Comparison of ENCODE assay signal across 14 cellular contexts in the genomic region with DNA sequence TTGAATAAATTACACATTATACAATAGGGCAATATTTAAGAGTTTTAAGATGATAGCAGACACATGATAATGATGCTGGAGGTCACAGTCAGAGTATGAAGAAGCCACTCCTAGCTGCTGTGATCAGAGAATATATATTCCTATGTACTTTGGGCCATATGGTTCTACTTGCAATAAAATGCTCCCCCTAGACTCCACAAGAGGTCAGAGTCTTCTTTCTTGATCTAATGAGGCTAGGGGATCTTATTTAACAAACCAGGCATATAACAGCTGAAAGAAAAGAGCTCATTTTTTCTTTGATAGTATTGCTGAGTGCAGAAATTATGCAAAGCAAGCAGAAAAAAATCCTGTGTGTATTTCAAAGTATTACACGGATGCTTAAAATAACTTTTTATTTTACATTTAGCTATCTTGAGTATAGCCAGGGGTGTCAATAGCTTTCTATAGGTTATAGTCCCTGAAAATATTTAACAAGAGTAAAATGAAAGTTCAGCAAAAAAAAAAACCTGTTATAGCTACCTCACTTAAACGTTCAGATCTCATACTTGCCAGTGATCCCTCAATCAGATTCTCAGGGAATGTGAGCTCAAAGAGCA.
DNase-seq lines count a peak whose midpoint lies in the region; ATAC-seq, FAIRE-seq and TF ChIP-seq lines count a peak whose summit lies in the region.
"Had no signal": no experiment of that assay in that cellular context is flagged by ENCODE, and none has a peak within 500 bp of the region (broad histone marks: within the 10 kb centered on the region; RNA-seq: fewer than 3 reads in every experiment).

No MANE protein-coding gene starts in this region.

- H3K27ac ChIP-seq in pancreas, result no peak overlapping the region
- no peak overlapping the region for H3K27ac ChIP-seq in right atrium auricular region

- peaks cover 11% of the 10 kb centered on the region for H3K9me3 Mint-ChIP-seq in activated T-helper 2 cell treated with anti-CD3 and anti-CD28 coated beads, Interferon-gamma antibody, Interleukin-2, Interleukin-4, amounts not matched to agents 10 μg/mL and 5 μg/mL and 100 μg/mL, durations not matched to agents 14 hours and 24 hours and 36 hours
- peaks cover 10% of the 10 kb centered on the region for H3K9me3 Mint-ChIP-seq in natural killer cell treated with Interleukin-12 subunit alpha and Interleukin-12 subunit beta and Interleukin-15 and Interleukin-18, amount 100 ng/mL, for 72 hours

- no peaks in the 10 kb centered on the region for H3K27me3 Mint-ChIP-seq in activated T-helper 2 cell treated with anti-CD3 and anti-CD28 coated beads, Interferon-gamma antibody, Interleukin-2, Interleukin-4, amounts not matched to agents 10 μg/mL and 5 μg/mL and 100 μg/mL, durations not matched to agents 14 hours and 24 hours and 36 hours (ENCODE audit: low read depth)
- no peaks in the 10 kb centered on the region for H3K27me3 Mint-ChIP-seq in natural killer cell treated with Interleukin-12 subunit alpha and Interleukin-12 subunit beta and Interleukin-15 and Interleukin-18, amount 100 ng/mL, for 72 hours
- H3K27me3 Mint-ChIP-seq: central memory CD8-positive, alpha-beta T cell; naive B cell had no signal

- ATAC-seq in pancreas, result peak in 3 of 4 donors; percentile 51 to 76 (median 51)
- no peak for ATAC-seq in natural killer cell treated with Interleukin-12 subunit alpha and Interleukin-12 subunit beta and Interleukin-15 and Interleukin-18, amount 100 ng/mL, for 72 hours

- no peaks in the 10 kb centered on the region for H3K4me1 ChIP-seq in pancreas
- H3K4me1 ChIP-seq in right atrium auricular region, result no peaks in the 10 kb centered on the region

- no peaks in the 10 kb centered on the region for H3K4me1 Mint-ChIP-seq in activated T-helper 2 cell treated with anti-CD3 and anti-CD28 coated beads, Interferon-gamma antibody, Interleukin-2, Interleukin-4, amounts not matched to agents 10 μg/mL and 5 μg/mL and 100 μg/mL, durations not matched to agents 14 hours and 24 hours and 36 hours (ENCODE audit: low read depth)
- H3K4me1 Mint-ChIP-seq in natural killer cell treated with Interleukin-12 subunit alpha and Interleukin-12 subunit beta and Interleukin-15 and Interleukin-18, amount 100 ng/mL, for 72 hours (ENCODE audit: low read depth in 2 of 2), result no peaks in the 10 kb centered on the region
- H3K4me1 Mint-ChIP-seq: central memory CD8-positive, alpha-beta T cell; naive B cell had no signal

- H3K27me3 ChIP-seq in bronchial epithelial cell (ENCODE audit: control insufficient read depth, insufficient read depth, low read length), result no peaks in the 10 kb centered on the region
- H3K27me3 ChIP-seq in pancreas, result no peaks in the 10 kb centered on the region
- H3K27me3 ChIP-seq in right atrium auricular region, result no peaks in the 10 kb centered on the region

- no peak overlapping the region for H3K4me3 ChIP-seq in bronchial epithelial cell (ENCODE audit: low read depth, low read length)
- no peak overlapping the region for H3K4me3 ChIP-seq in pancreas
- no peak overlapping the region for H3K4me3 ChIP-seq in right atrium auricular region

- H3K36me3 ChIP-seq in bronchial epithelial cell (ENCODE audit: control insufficient read depth, insufficient read depth, low read length) (no peaks in the 10 kb centered on the region), pancreas (no peaks in the 10 kb centered on the region), right atrium auricular region (no peaks in the 10 kb centered on the region)

- no peak overlapping the region for H3K4me3 Mint-ChIP-seq in activated T-helper 2 cell treated with anti-CD3 and anti-CD28 coated beads, Interferon-gamma antibody, Interleukin-2, Interleukin-4, amounts not matched to agents 10 μg/mL and 5 μg/mL and 100 μg/mL, durations not matched to agents 14 hours and 24 hours and 36 hours (ENCODE audit: low read depth)
- H3K4me3 Mint-ChIP-seq in natural killer cell treated with Interleukin-12 subunit alpha and Interleukin-12 subunit beta and Interleukin-15 and Interleukin-18, amount 100 ng/mL, for 72 hours, result no peak overlapping the region
- H3K4me3 Mint-ChIP-seq: central memory CD8-positive, alpha-beta T cell; naive B cell had no signal

- H3K27ac Mint-ChIP-seq in activated T-helper 2 cell treated with anti-CD3 and anti-CD28 coated beads, Interferon-gamma antibody, Interleukin-2, Interleukin-4, amounts not matched to agents 10 μg/mL and 5 μg/mL and 100 μg/mL, durations not matched to agents 14 hours and 24 hours and 36 hours, result no peak overlapping the region
- H3K27ac Mint-ChIP-seq in natural killer cell treated with Interleukin-12 subunit alpha and Interleukin-12 subunit beta and Interleukin-15 and Interleukin-18, amount 100 ng/mL, for 72 hours, result no peak overlapping the region
- H3K27ac Mint-ChIP-seq: naive B cell had no signal

- H3K9me3 ChIP-seq in pancreas (no peaks in the 10 kb centered on the region), right atrium auricular region (no peaks in the 10 kb centered on the region)

- no peak for FAIRE-seq in bronchial epithelial cell (lab: Jason Lieb, UNC)
- FAIRE-seq in pancreas (lab: Jason Lieb, UNC), result no peak

- DNase-seq in NCI-H1694 treated with DMSO at 0.1 percent for 48 hours (lab: John Stamatoyannopoulos, UW), result peak; percentile 39
- no peak for DNase-seq in NCI-H1694 (lab: John Stamatoyannopoulos, UW)
- peak; percentile 81 for DNase-seq in NCI-H2171 treated with DMSO at 0.1 percent for 48 hours (lab: John Stamatoyannopoulos, UW)
- peak; percentile 12 for DNase-seq in bronchial epithelial cell (ENCODE audit: low read depth)
- DNase-seq in pancreas, result no peak
- no peak for DNase-seq in activated T-helper 2 cell treated with anti-CD3 and anti-CD28 coated beads, Interferon-gamma antibody, Interleukin-2, Interleukin-4, amounts not matched to agents 10 μg/mL and 5 μg/mL and 100 μg/mL, durations not matched to agents 14 hours and 24 hours and 36 hours (ENCODE audit: low spot score)
- no peak for DNase-seq in natural killer cell treated with Interleukin-12 subunit alpha and Interleukin-12 subunit beta and Interleukin-15 and Interleukin-18, amount 100 ng/mL, for 72 hours (ENCODE audit: low spot score)
- no peak for DNase-seq in right atrium auricular region (ENCODE audit: low spot score)
- DNase-seq: activated CD8-positive, alpha-beta memory T cell treated with anti-CD3 and anti-CD28 coated beads for 24 hours; glutamatergic neuron; naive B cell; NCI-H1436 treated with DMSO at 0.1 percent for 48 hours; stimulated activated CD4-positive, alpha-beta T cell treated with anti-CD3 and anti-CD28 coated beads, Interleukin-2, amount 100 ng/mL, for 48 hours had no signal

- no peak for TF ChIP-seq CTCF in bronchial epithelial cell (IDR thresholded peaks at IDR 0.05; ENCODE audit: insufficient read depth, low read length, severe bottlenecking)
- no peak for TF ChIP-seq CTCF in pancreas (IDR thresholded peaks at IDR 0.05)
- no peak for TF ChIP-seq CTCF in right atrium auricular region (IDR thresholded peaks at IDR 0.05)

- intact Hi-C loops in pancreas (cut with DNase I), result no loop called here
- intact Hi-C loops in activated T-helper 2 cell treated with anti-CD3 and anti-CD28 coated beads, Interferon-gamma antibody, Interleukin-2, Interleukin-4, amounts not matched to agents 10 μg/mL and 5 μg/mL and 100 μg/mL, durations not matched to agents 14 hours and 24 hours and 36 hours (cut with micrococcal nuclease), result no loop called here

- 27 to 37% methylated on average over 2 of the region's 2 CpGs for WGBS in pancreas, 2 donors

- no peaks in the 10 kb centered on the region for H3K36me3 Mint-ChIP-seq in activated T-helper 2 cell treated with anti-CD3 and anti-CD28 coated beads, Interferon-gamma antibody, Interleukin-2, Interleukin-4, amounts not matched to agents 10 μg/mL and 5 μg/mL and 100 μg/mL, durations not matched to agents 14 hours and 24 hours and 36 hours (ENCODE audit: low read depth)
- H3K36me3 Mint-ChIP-seq in natural killer cell treated with Interleukin-12 subunit alpha and Interleukin-12 subunit beta and Interleukin-15 and Interleukin-18, amount 100 ng/mL, for 72 hours, result peaks cover 6% of the 10 kb centered on the region
- H3K36me3 Mint-ChIP-seq: naive B cell had no signal

Comparison
In these comparisons a context has a peak if more than half of its experiments do, and no peak if none do; other contexts are left out.
1. DNase-seq: peak in NCI-H1694 treated with DMSO at 0.1 percent for 48 hours (single experiment), NCI-H2171 treated with DMSO at 0.1 percent for 48 hours (single experiment) and bronchial epithelial cell (single experiment); none in NCI-H1694 (single experiment), pancreas (0 of 6), activated T-helper 2 cell treated with anti-CD3 and anti-CD28 coated beads, Interferon-gamma antibody, Interleukin-2, Interleukin-4, amounts not matched to agents 10 μg/mL and 5 μg/mL and 100 μg/mL, durations not matched to agents 14 hours and 24 hours and 36 hours (single experiment), natural killer cell treated with Interleukin-12 subunit alpha and Interleukin-12 subunit beta and Interleukin-15 and Interleukin-18, amount 100 ng/mL, for 72 hours (single experiment) and right atrium auricular region (single experiment).
2. ATAC-seq: peak in pancreas (3 of 4); none in natural killer cell treated with Interleukin-12 subunit alpha and Interleukin-12 subunit beta and Interleukin-15 and Interleukin-18, amount 100 ng/mL, for 72 hours (0 of 2).